ENCODE assay signal across 28 cellular contexts in the genomic region with DNA sequence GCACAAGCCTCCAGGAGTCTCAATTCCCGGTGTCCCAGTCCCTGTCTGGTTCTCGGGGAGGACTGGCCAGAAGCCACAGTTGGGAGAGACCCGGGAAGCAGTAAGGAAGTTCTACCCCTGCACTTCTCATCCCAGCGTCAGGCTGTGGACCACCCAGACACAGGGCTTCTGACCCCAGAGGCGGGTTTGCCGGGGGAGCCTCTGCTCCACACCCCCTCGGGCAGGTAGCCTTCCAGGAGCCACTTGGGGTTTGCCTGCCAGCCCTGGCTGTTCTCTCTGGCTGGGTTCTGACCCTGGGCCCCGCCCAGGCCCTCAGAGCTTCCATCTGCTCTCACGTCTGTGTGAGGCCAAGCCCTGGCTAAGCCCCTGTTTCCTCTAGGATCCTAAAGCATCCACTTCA.
DNase-seq lines count a peak whose midpoint lies in the region; ATAC-seq, FAIRE-seq and TF ChIP-seq lines count a peak whose summit lies in the region.
"Had no signal": no experiment of that assay in that cellular context is flagged by ENCODE, and none has a peak within 500 bp of the region (broad histone marks: within the 10 kb centered on the region; RNA-seq: fewer than 3 reads in every experiment).

No MANE protein-coding gene starts in this region.

- TF ChIP-seq POLR2A in HepG2 (IDR thresholded peaks at IDR 0.05; ENCODE audit: insufficient read depth in 1 of 2, low read depth in 2 of 2, low read length in 2 of 2) (no peak), right lobe of liver (IDR thresholded peaks at IDR 0.05) (no peak), testis (IDR thresholded peaks at IDR 0.05) (no peak)

- H3K36me3 ChIP-seq in HepG2 (replicated peaks in 1 of 2; ENCODE audit: control insufficient read depth in 1 of 2, insufficient read depth in 2 of 2, low read length in 2 of 2): no peaks in the 10 kb centered on the region
- no peaks in the 10 kb centered on the region for H3K36me3 ChIP-seq in right lobe of liver
- no peaks in the 10 kb centered on the region for H3K36me3 ChIP-seq in Panc1 (ENCODE audit: control insufficient read depth, insufficient read depth, low read length)
- H3K36me3 ChIP-seq in upper lobe of right lung: no peaks in the 10 kb centered on the region
- H3K36me3 ChIP-seq in testis (ENCODE audit: low read depth, missing control alignments): no peaks in the 10 kb centered on the region
- no peaks in the 10 kb centered on the region for H3K36me3 ChIP-seq in psoas muscle (ENCODE audit: insufficient read depth in 1 of 2, low read depth in 1 of 2)
- H3K36me3 ChIP-seq: SJSA1 had no signal

- FAIRE-seq in HepG2 (lab: Jason Lieb, UNC) (no peak), GM19239 (lab: Jason Lieb, UNC) (no peak)
- FAIRE-seq: A549, GM18507, H54 had no signal

- TF ChIP-seq EP300 in HepG2 (IDR thresholded peaks at IDR 0.05; ENCODE audit: low read depth in 2 of 2, low read length in 2 of 2) (no peak), HepG2 (CRISPR knock-in tag; IDR thresholded peaks at IDR 0.05; ENCODE audit: borderline replicate concordance) (no peak)

- no peaks in the 10 kb centered on the region for H3K4me1 ChIP-seq in HepG2 (ENCODE audit: insufficient read depth, low read length)
- no peaks in the 10 kb centered on the region for H3K4me1 ChIP-seq in right lobe of liver
- H3K4me1 ChIP-seq in Panc1 (ENCODE audit: control insufficient read depth, insufficient read depth, low read length): no peaks in the 10 kb centered on the region
- H3K4me1 ChIP-seq in upper lobe of right lung: no peaks in the 10 kb centered on the region
- H3K4me1 ChIP-seq in testis: no peaks in the 10 kb centered on the region
- H3K4me1 ChIP-seq in psoas muscle: no peaks in the 10 kb centered on the region
- H3K4me1 ChIP-seq: A549, Caco-2, SJSA1 had no signal

- ATAC-seq in HepG2 (peak; percentile 16; the same call in 1 of the 3 replicates), right lobe of liver (no peak), Panc1 (peak; percentile 45; the same call in 1 of the 2 replicates), upper lobe of right lung (peak; percentile 33), psoas muscle (no peak)
- ATAC-seq: CD8-positive, alpha-beta T cell; PC-3; Right ventricle myocardium inferior had no signal

- in situ Hi-C loops in HepG2 (cut with HindIII; ENCODE audit: extremely low pct_ligation_motif_present, low pct_unique_long_range_greater_than_20kb) (no loop called here), Panc1 (cut with HindIII; ENCODE audit: low pct_unique_long_range_greater_than_20kb, low sequenced_read_pairs) (no loop called here)

- no peak overlapping the region for H3K4me2 ChIP-seq in HepG2 (ENCODE audit: low read depth, low read length)
- H3K4me2 ChIP-seq: A549 had no signal

- CTCF ChIA-PET in HepG2 (lab: Yijun Ruan, JAX; ENCODE audit: low intra/inter-chr PET ratio, low total read pairs) (no interaction called here), Panc1 (lab: Charles Lee) (interaction anchor here (0.7 kb wide), 1 partner anchor 114 kb away, joined by 3 read pairs; no protein-coding TSS in a partner anchor)

- no peak overlapping the region for H3K9ac ChIP-seq in HepG2 (ENCODE audit: insufficient read depth, low read depth, low read length)

- POLR2A ChIA-PET in HepG2 (lab: Yijun Ruan, JAX): no interaction called here
- POLR2A ChIA-PET in Panc1 (lab: Charles Lee): no interaction called here

- peaks cover 11% of the 10 kb centered on the region; the same call in 1 of the 2 replicates for H3K9me3 ChIP-seq in HepG2 (ENCODE audit: low read length)
- no peaks in the 10 kb centered on the region for H3K9me3 ChIP-seq in right lobe of liver
- no peaks in the 10 kb centered on the region for H3K9me3 ChIP-seq in Panc1 (ENCODE audit: control insufficient read depth, insufficient read depth, low read depth, low read length)
- H3K9me3 ChIP-seq in upper lobe of right lung: no peaks in the 10 kb centered on the region
- H3K9me3 ChIP-seq in testis: no peaks in the 10 kb centered on the region
- H3K9me3 ChIP-seq in psoas muscle: peaks cover 6% of the 10 kb centered on the region
- H3K9me3 ChIP-seq: Caco-2 had no signal

- H3K4me3 ChIP-seq in HepG2 (replicated peaks in 1 of 3; ENCODE audit: insufficient read depth in 1 of 3, low read depth in 2 of 3, low read length in 3 of 3): no peak overlapping the region
- no peak overlapping the region for H3K4me3 ChIP-seq in right lobe of liver
- H3K4me3 ChIP-seq in Panc1 (ENCODE audit: low read depth in 2 of 2, low read length in 2 of 2): no peak overlapping the region
- no peak overlapping the region for H3K4me3 ChIP-seq in upper lobe of right lung
- no peak overlapping the region for H3K4me3 ChIP-seq in testis
- no peak overlapping the region for H3K4me3 ChIP-seq in psoas muscle
- H3K4me3 ChIP-seq: A549, SJSA1 had no signal

- no peak for TF ChIP-seq RAD21 in HepG2 (CRISPR knock-in tag; IDR thresholded peaks at IDR 0.05)

- intact Hi-C loops in HepG2 (cut with micrococcal nuclease; ENCODE audit: unreplicated experiment): loop anchor here (10.0 kb wide), 1 partner anchor 106 kb away; no protein-coding TSS in a partner anchor
- intact Hi-C loops in right lobe of liver (cut with DNase I): no loop called here
- intact Hi-C loops in Panc1 (cut with micrococcal nuclease; ENCODE audit: unreplicated experiment): no loop called here
- intact Hi-C loops in upper lobe of right lung (cut with DNase I): no loop called here
- intact Hi-C loops in testis (cut with DNase I; ENCODE audit: low total_unique reads): no loop called here
- intact Hi-C loops in psoas muscle (cut with DNase I): no loop called here

- 0% methylated on average over 8 of the region's 9 CpGs for WGBS in HepG2 (ENCODE audit: low lambda C conversion rate)
- 20% methylated on average over 2 of the region's 9 CpGs for WGBS in right lobe of liver (ENCODE audit: insufficient coverage, low coverage, low lambda C conversion rate, missing lambda C conversion rate)
- 48 to 53% methylated on average over 9 of the region's 9 CpGs for WGBS in testis, 2 donors
- 63 to 71% (median 71%) methylated on average over 9 of the region's 9 CpGs for WGBS in psoas muscle, 3 donors

- no peaks in the 10 kb centered on the region for H3K79me2 ChIP-seq in HepG2 (ENCODE audit: insufficient read depth, low read length)

- no peak overlapping the region for H2AFZ ChIP-seq in HepG2 (ENCODE audit: low read length)

- H4K20me1 ChIP-seq in HepG2 (ENCODE audit: insufficient read depth, low read length): no peaks in the 10 kb centered on the region

- H3K27ac ChIP-seq in HepG2 (ENCODE audit: extremely low read length, insufficient read depth, low read length) (no peak overlapping the region), right lobe of liver (no peak overlapping the region), Panc1 (ENCODE audit: low read length) (no peak overlapping the region), upper lobe of right lung (no peak overlapping the region), testis (no peak overlapping the region), psoas muscle (no peak overlapping the region)
- H3K27ac ChIP-seq: A549, C4-2B, SJSA1 had no signal

- TF ChIP-seq CTCF in HepG2 (CRISPR knock-in tag; IDR thresholded peaks at IDR 0.05) (no peak), right lobe of liver (IDR thresholded peaks at IDR 0.05) (no peak), Panc1 (IDR thresholded peaks at IDR 0.05) (no peak), upper lobe of right lung (IDR thresholded peaks at IDR 0.05) (no peak), testis (IDR thresholded peaks at IDR 0.05) (no peak), psoas muscle (IDR thresholded peaks at IDR 0.05) (no peak)

- no TSS peak for BruUV-seq in HepG2 (replicated peaks; lab: Mats Ljungman, UMichigan)
- BruUV-seq in Panc1 (replicated peaks; lab: Mats Ljungman, UMichigan): no TSS peak

- H3K27me3 ChIP-seq in HepG2 (ENCODE audit: control insufficient read depth in 1 of 2, insufficient read depth in 2 of 2, low read length in 2 of 2) (peaks cover 10 to 73% of the 10 kb centered on the region in 2 experiments; a peak in 4 of 5 replicates), right lobe of liver (no peaks in the 10 kb centered on the region), Panc1 (ENCODE audit: control insufficient read depth, insufficient read depth, low read length) (no peaks in the 10 kb centered on the region), upper lobe of right lung (no peaks in the 10 kb centered on the region), testis (no peaks in the 10 kb centered on the region), psoas muscle (ENCODE audit: insufficient read depth in 3 of 3, low read length in 2 of 3) (no peaks in the 10 kb centered on the region)

- DNase-seq in HepG2 (ENCODE audit: low spot score) (no peak), right lobe of liver (no peak), Panc1 (ENCODE audit: low read depth, low spot score) (no peak), mesenteric fat pad (ENCODE audit: low spot score) (peak; percentile 85), upper lobe of right lung (no peak), testis (no peak), GM19239 (ENCODE audit: insufficient read length, low spot score) (no peak), psoas muscle (no peak)
- DNase-seq: AML-193; Caco-2; CD8-positive, alpha-beta T cell; DMS79 treated with DMSO at 0.1 percent for 48 hours; NCI-H1048; NCI-H1417; NCI-H1694; NCI-H2029 treated with DMSO at 0.1 percent for 48 hours; NCI-H226; NCI-H510A; NCI-H748 treated with DMSO at 0.1 percent for 48 hours; NK-92 treated with Interleukin-12 subunit alpha and Interleukin-12 subunit beta, amount 100 ng/mL, for 24 hours; PC-3; T-helper 1 cell had no signal

TF ChIP-seq in HepG2, 621 proteins besides CTCF, POLR2A, EP300 and RAD21 (continues in another document):
- TF ChIP-seq, protein P1, sequence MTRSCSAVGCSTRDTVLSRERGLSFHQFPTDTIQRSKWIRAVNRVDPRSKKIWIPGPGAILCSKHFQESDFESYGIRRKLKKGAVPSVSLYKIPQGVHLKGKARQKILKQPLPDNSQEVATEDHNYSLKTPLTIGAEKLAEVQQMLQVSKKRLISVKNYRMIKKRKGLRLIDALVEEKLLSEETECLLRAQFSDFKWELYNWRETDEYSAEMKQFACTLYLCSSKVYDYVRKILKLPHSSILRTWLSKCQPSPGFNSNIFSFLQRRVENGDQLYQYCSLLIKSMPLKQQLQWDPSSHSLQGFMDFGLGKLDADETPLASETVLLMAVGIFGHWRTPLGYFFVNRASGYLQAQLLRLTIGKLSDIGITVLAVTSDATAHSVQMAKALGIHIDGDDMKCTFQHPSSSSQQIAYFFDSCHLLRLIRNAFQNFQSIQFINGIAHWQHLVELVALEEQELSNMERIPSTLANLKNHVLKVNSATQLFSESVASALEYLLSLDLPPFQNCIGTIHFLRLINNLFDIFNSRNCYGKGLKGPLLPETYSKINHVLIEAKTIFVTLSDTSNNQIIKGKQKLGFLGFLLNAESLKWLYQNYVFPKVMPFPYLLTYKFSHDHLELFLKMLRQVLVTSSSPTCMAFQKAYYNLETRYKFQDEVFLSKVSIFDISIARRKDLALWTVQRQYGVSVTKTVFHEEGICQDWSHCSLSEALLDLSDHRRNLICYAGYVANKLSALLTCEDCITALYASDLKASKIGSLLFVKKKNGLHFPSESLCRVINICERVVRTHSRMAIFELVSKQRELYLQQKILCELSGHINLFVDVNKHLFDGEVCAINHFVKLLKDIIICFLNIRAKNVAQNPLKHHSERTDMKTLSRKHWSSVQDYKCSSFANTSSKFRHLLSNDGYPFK (CRISPR knock-in tag; IDR thresholded peaks at IDR 0.05; ENCODE audit: borderline replicate concordance): no peak

Comparison
In these comparisons a context has a peak if more than half of its experiments do, and no peak if none do; other contexts are left out.
1. ATAC-seq: peak in HepG2 (single experiment), Panc1 (single experiment) and upper lobe of right lung (single experiment); none in right lobe of liver (0 of 4) and psoas muscle (0 of 4).